18 cellular contexts compared by ENCODE assay signal in the genomic region with DNA sequence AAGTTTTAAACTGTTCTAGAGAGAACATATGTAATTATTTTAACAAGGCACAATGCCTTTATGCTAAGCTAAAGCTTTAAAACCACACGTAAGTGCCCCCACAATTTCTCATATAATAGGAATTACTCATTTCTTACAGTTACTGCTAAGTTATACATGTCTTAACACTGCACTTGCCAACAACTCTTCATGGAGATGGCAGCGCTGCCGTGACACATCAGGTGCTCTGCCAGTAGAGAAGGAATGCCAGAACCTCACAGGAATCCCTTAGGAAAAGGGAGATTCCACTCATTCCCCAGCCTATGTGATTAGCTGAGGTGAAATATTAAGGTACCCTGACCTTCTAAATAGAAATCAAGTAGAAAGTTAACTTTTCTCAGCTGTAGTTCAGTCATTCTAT. TPM values are rescaled to one million over a fixed set of nuclear protein-coding genes. Genes with fewer than 3 reads are reported as not detected.
DNase-seq lines count a peak whose midpoint lies in the region; ATAC-seq, FAIRE-seq and TF ChIP-seq lines count a peak whose summit lies in the region.
"Had no signal": no experiment of that assay in that cellular context is flagged by ENCODE, and none has a peak within 500 bp of the region (broad histone marks: within the 10 kb centered on the region; RNA-seq: fewer than 3 reads in every experiment).

No MANE protein-coding gene starts in this region.

- H3K4me3 ChIP-seq in lower lobe of right lung (peak overlapping the region; percentile 3), vagina (no peak overlapping the region)
- H3K4me3 ChIP-seq: adrenal gland, coronary artery, HAP-1, smooth muscle cell had no signal

- H3K4me1 ChIP-seq in lower lobe of right lung, result peaks cover 35% of the 10 kb centered on the region
- H3K4me1 ChIP-seq in vagina, result peaks cover 59% of the 10 kb centered on the region

- H3K27ac ChIP-seq in epithelial cell of prostate (no peak overlapping the region), lower lobe of right lung (no peak overlapping the region), vagina (peak overlapping the region; percentile 69)
- H3K27ac ChIP-seq: adrenal gland, coronary artery had no signal

- H3K9me3 ChIP-seq in lower lobe of right lung (no peaks in the 10 kb centered on the region), vagina (no peaks in the 10 kb centered on the region)
- H3K9me3 ChIP-seq: adrenal gland, HAP-1 had no signal

- intact Hi-C loops in lower lobe of right lung (cut with DNase I), result no loop called here
- intact Hi-C loops in vagina (cut with DNase I), result no loop called here

- TF ChIP-seq POLR2A in vagina (IDR thresholded peaks at IDR 0.05), result no peak

- DNase-seq in RCC 7860 (ENCODE audit: low spot score) (peak; percentile 23), epithelial cell of prostate (ENCODE audit: low read depth, low spot score) (peak; percentile 43), lower lobe of right lung (no peak), vagina (ENCODE audit: extremely low spot score in 2 of 2) (no peak), GOT3 (lab: John Stamatoyannopoulos, UW) (no peak), COLO668 (lab: John Stamatoyannopoulos, UW; ENCODE audit: unreplicated experiment) (no peak)
- no peak for DNase-seq in effector CD4-positive, alpha-beta T cell
- DNase-seq: activated CD4-positive, alpha-beta T cell treated with anti-CD3 and anti-CD28 coated beads, Interleukin-2, amount 50 U/mL, for 48 hours; activated T-cell treated with anti-CD3 and anti-CD28 coated beads, Interleukin-2, amount 50 U/mL, for 72 hours; CD4-positive, CD25-positive, alpha-beta regulatory T cell; DND-41; NK-92 treated with Interleukin-12 subunit alpha and Interleukin-12 subunit beta, amount 100 ng/mL, for 24 hours; stimulated activated naive CD4-positive, alpha-beta T cell treated with Interleukin-2 at 50 U/mL for 16 hours; T1000 had no signal

- no peaks in the 10 kb centered on the region for H3K27me3 ChIP-seq in lower lobe of right lung (ENCODE audit: low read depth)
- no peaks in the 10 kb centered on the region for H3K27me3 ChIP-seq in vagina
- H3K27me3 ChIP-seq: adrenal gland had no signal

- H3K36me3 ChIP-seq in lower lobe of right lung (peaks cover 46% of the 10 kb centered on the region), vagina (no peaks in the 10 kb centered on the region)
- H3K36me3 ChIP-seq: HAP-1 had no signal

- ATAC-seq in lower lobe of right lung, result no peak
- ATAC-seq: activated T-cell treated with anti-CD3 and anti-CD28 coated beads, Interleukin-2, amount 50 U/mL, for 72 hours had no signal

- no peak for TF ChIP-seq CTCF in lower lobe of right lung (IDR thresholded peaks at IDR 0.05)
- no peak for TF ChIP-seq CTCF in vagina (IDR thresholded peaks at IDR 0.05)

- peak; percentile 25 for FAIRE-seq in RCC 7860 (lab: Jason Lieb, UNC)

RNA-seq across cellular contexts. Expression of gene ACSL1, which starts 24.0 kb away (rescaled TPM):
- total RNA-seq in lower lobe of right lung (321 TPM), vagina (106 TPM)

Comparison
In these comparisons a context has a peak if more than half of its experiments do, and no peak if none do; other contexts are left out.
1. DNase-seq: peak in RCC 7860 (single experiment) and epithelial cell of prostate (single experiment); none in lower lobe of right lung (single experiment), vagina (0 of 2), GOT3 (single experiment), COLO668 (single experiment) and effector CD4-positive, alpha-beta T cell (single experiment).